In the genomic region with DNA sequence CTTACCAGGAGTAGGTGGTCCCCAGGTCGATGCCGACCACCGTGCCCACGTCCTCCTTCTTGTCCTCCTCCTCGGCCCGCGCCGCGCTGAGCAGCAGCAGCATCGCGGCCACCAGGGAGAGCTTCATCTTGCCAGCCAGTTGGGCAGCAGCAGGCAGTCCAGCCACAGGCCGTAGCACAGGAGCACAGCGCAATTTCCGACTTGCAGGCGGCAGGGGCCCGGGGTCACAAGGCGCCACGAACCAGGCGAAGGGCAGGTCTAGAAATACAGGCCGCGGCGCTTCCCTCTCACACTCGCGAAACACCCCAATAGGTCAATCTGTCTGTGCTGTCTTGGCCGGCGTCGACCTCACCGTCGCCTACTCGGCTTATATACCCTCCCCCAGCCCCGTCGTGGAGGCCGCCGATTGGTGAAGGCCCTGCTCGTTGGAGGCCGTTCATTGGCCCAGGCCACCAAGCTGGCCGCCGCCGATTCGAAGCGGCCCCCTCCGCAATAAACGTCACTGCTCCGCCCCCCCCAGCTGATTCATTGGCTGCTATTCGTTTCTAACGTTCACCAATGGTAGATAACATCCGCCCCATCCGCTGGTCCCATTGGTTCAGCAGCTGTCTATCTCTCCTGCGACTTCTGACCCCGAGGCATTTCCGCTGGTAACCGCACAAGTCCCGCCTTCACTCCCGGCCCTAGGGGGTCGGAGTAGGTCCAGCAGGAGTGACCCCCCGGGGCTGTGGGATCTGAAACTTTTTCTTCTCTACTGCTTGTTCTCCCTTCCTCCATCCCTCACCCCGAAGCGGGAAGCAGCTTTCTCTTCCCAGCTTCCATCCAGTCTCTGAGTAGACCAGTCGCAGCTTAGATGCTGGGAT, we compare ENCODE assay signal across 8 cellular contexts. TPM values are rescaled to one million over a fixed set of nuclear protein-coding genes. Genes with fewer than 3 reads are reported as not detected.
DNase-seq lines count a peak whose midpoint lies in the region; ATAC-seq lines count a peak whose summit lies in the region.

Gene HSPA5, minus strand, starts transcription at position 344 of the 863 bp plus-strand sequence. Its CDS starts 217 bp downstream, at position 127.

- H3K27me3 Mint-ChIP-seq in activated CD8-positive, alpha-beta memory T cell treated with anti-CD3 and anti-CD28 coated beads, Interleukin-2, amount 10 ng/mL, durations not matched to agents 7 days and 5 days: no peaks in the 10 kb centered on the region

- peak within 1 kb of the TSS; percentile 93 to 96 for H3K18ac ChIP-seq in mesenchymal stem cell (ENCODE audit: low read depth in 1 of 2, low read length in 2 of 2)

- H2BK12ac ChIP-seq in mesenchymal stem cell (ENCODE audit: low read length in 2 of 2): peak within 1 kb of the TSS; percentile 7 to 67

- H3K4ac ChIP-seq in mesenchymal stem cell (ENCODE audit: low read depth in 1 of 2, low read length in 2 of 2): peak within 1 kb of the TSS; percentile 93 to 97

- H3K4me1 ChIP-seq in NT2/D1 (ENCODE audit: insufficient read depth, insufficient read length): no peaks in the 10 kb centered on the region
- peaks cover 5% of the 10 kb centered on the region for H3K4me1 ChIP-seq in endocrine pancreas (ENCODE audit: control insufficient read depth, insufficient read depth, low read length)
- H3K4me1 ChIP-seq in mesenchymal stem cell (ENCODE audit: control insufficient read depth, insufficient read depth, low read depth, low read length): peaks cover 5% of the 10 kb centered on the region

- under 1% methylated on average over 59 of the region's 59 CpGs for WGBS in mesenchymal stem cell

- peak within 1 kb of the TSS in 1 of 2 experiments; percentile 94 for H3K14ac ChIP-seq in mesenchymal stem cell (ENCODE audit: low read length in 2 of 2)

- peak; percentile 84 for ATAC-seq in GM21381 (IDR thresholded peaks at IDR 0.05; ENCODE audit: unreplicated experiment)
- ATAC-seq in activated CD8-positive, alpha-beta memory T cell treated with anti-CD3 and anti-CD28 coated beads, Interleukin-2, amount 10 ng/mL, durations not matched to agents 7 days and 5 days: peak; percentile 89

- no peaks in the 10 kb centered on the region for H3K79me1 ChIP-seq in mesenchymal stem cell (replicated peaks; ENCODE audit: low read length, poor library complexity, severe bottlenecking)

- H3K9ac ChIP-seq in NT2/D1 (ENCODE audit: insufficient read length, low read depth) (peak within 1 kb of the TSS; percentile 98), endocrine pancreas (ENCODE audit: control insufficient read depth, insufficient read depth, low read length) (peak within 1 kb of the TSS; percentile 100), mesenchymal stem cell (ENCODE audit: low read length) (peak within 1 kb of the TSS; percentile 99)

- DNase-seq in Caki2 (ENCODE audit: low read depth) (peak; percentile 99), HUDEP-2 (lab: John Stamatoyannopoulos, UW; ENCODE audit: unreplicated experiment in 76 of 76) (peak; percentile 67 to 99 (median 98)), NT2/D1 (ENCODE audit: low read depth, low spot score) (peak; percentile 99), mesenchymal stem cell (peak; percentile 100)
- DNase-seq in activated CD8-positive, alpha-beta memory T cell treated with anti-CD3 and anti-CD28 coated beads, Interleukin-2, amount 10 ng/mL, durations not matched to agents 7 days and 5 days: peak; percentile 100
- DNase-seq in stimulated activated CD8-positive, alpha-beta memory T cell treated with anti-CD3 and anti-CD28 coated beads, Interleukin-12 subunit alpha, Interleukin-12 subunit beta, amount 100 ng/mL, for 4 hours (ENCODE audit: low read depth): peak; percentile 99

- H4K91ac ChIP-seq in mesenchymal stem cell (ENCODE audit: low read length): peak within 1 kb of the TSS; percentile 91

- no peaks in the 10 kb centered on the region for H3K9me3 ChIP-seq in NT2/D1 (ENCODE audit: insufficient read depth, low read length)
- no peaks in the 10 kb centered on the region for H3K9me3 ChIP-seq in endocrine pancreas (ENCODE audit: control insufficient read depth, low read length)
- H3K9me3 ChIP-seq in mesenchymal stem cell (ENCODE audit: control insufficient read depth, low read length): no peaks in the 10 kb centered on the region

- H4K8ac ChIP-seq in mesenchymal stem cell (ENCODE audit: low read length): peak within 1 kb of the TSS; percentile 99

- H3K4me3 Mint-ChIP-seq in activated CD8-positive, alpha-beta memory T cell treated with anti-CD3 and anti-CD28 coated beads, Interleukin-2, amount 10 ng/mL, durations not matched to agents 7 days and 5 days: peak within 1 kb of the TSS; percentile 94

- H3K4me3 ChIP-seq in NT2/D1 (ENCODE audit: insufficient read length, low read depth) (peak within 1 kb of the TSS; percentile 100), endocrine pancreas (ENCODE audit: control insufficient read depth, insufficient read depth, low read length) (peak within 1 kb of the TSS; percentile 100), mesenchymal stem cell (ENCODE audit: insufficient read depth in 1 of 2, low read depth in 1 of 2, low read length in 2 of 2) (peak within 1 kb of the TSS; percentile 95 to 100)

- no peaks in the 10 kb centered on the region for H3K9me3 Mint-ChIP-seq in activated CD8-positive, alpha-beta memory T cell treated with anti-CD3 and anti-CD28 coated beads, Interleukin-2, amount 10 ng/mL, durations not matched to agents 7 days and 5 days (ENCODE audit: low read depth)

- H2BK120ac ChIP-seq in mesenchymal stem cell (ENCODE audit: low read depth, low read length): peak within 1 kb of the TSS; percentile 80

- peaks cover 38% of the 10 kb centered on the region for H3K4me1 Mint-ChIP-seq in activated CD8-positive, alpha-beta memory T cell treated with anti-CD3 and anti-CD28 coated beads, Interleukin-2, amount 10 ng/mL, durations not matched to agents 7 days and 5 days

- peak within 1 kb of the TSS; percentile 90 for H3K27ac ChIP-seq in mesenchymal stem cell (ENCODE audit: low read length, poor library complexity, severe bottlenecking)

- H3K23ac ChIP-seq in mesenchymal stem cell (ENCODE audit: low read length in 2 of 2): peak within 1 kb of the TSS; percentile 83 to 99

- peak within 1 kb of the TSS; percentile 29 for H2BK15ac ChIP-seq in mesenchymal stem cell (ENCODE audit: low read depth, poor library complexity, severe bottlenecking)

- H3K36me3 ChIP-seq in NT2/D1 (ENCODE audit: insufficient read depth, insufficient read length, low read length): peaks cover 46% of the 10 kb centered on the region
- peaks cover 27% of the 10 kb centered on the region for H3K36me3 ChIP-seq in endocrine pancreas (ENCODE audit: control insufficient read depth, insufficient read depth, low read length)
- peaks cover 13 to 43% of the 10 kb centered on the region in 2 experiments for H3K36me3 ChIP-seq in mesenchymal stem cell (ENCODE audit: control insufficient read depth in 1 of 2, insufficient read depth in 2 of 2, low read depth in 1 of 2, low read length in 2 of 2)

- peak within 1 kb of the TSS; percentile 78 for H2AK5ac ChIP-seq in mesenchymal stem cell (ENCODE audit: low read length, severe bottlenecking)

- peak within 1 kb of the TSS; percentile 82 for H2BK5ac ChIP-seq in mesenchymal stem cell (ENCODE audit: low read depth, low read length, poor library complexity, severe bottlenecking)

- peak within 1 kb of the TSS; percentile 99 for H3K27ac Mint-ChIP-seq in activated CD8-positive, alpha-beta memory T cell treated with anti-CD3 and anti-CD28 coated beads, Interleukin-2, amount 10 ng/mL, durations not matched to agents 7 days and 5 days

- in situ Hi-C loops in Caki2 (cut with HindIII; ENCODE audit: low pct_unique_long_range_greater_than_20kb, low sequenced_read_pairs): no loop called here

- CTCF ChIA-PET in activated CD8-positive, alpha-beta memory T cell treated with anti-CD3 and anti-CD28 coated beads, Interleukin-2, amount 10 ng/mL, durations not matched to agents 7 days and 5 days (lab: Charles Lee): interaction anchor here (1.3 to 4.4 kb wide), 6 partner anchors 10 to 470 kb away, joined by 3 to 29 read pairs (median 8); partner anchors contain the start of genes GAPVD1, NR6A1 and RABEPK

- H2AFZ ChIP-seq in mesenchymal stem cell (ENCODE audit: low read depth, low read length): peak within 1 kb of the TSS; percentile 68

- H3K27me3 ChIP-seq in NT2/D1 (ENCODE audit: insufficient read depth, insufficient read length) (no peaks in the 10 kb centered on the region), endocrine pancreas (ENCODE audit: control insufficient read depth, insufficient read depth, low read length) (no peaks in the 10 kb centered on the region), mesenchymal stem cell (ENCODE audit: control insufficient read depth in 1 of 2, insufficient read depth in 1 of 2, low read length in 2 of 2) (no peaks in the 10 kb centered on the region)

- H3K4me2 ChIP-seq in mesenchymal stem cell (ENCODE audit: low read length, poor library complexity, severe bottlenecking): peak within 1 kb of the TSS; percentile 52

- peaks cover 45% of the 10 kb centered on the region for H3K36me3 Mint-ChIP-seq in activated CD8-positive, alpha-beta memory T cell treated with anti-CD3 and anti-CD28 coated beads, Interleukin-2, amount 10 ng/mL, durations not matched to agents 7 days and 5 days

RNA-seq across cellular contexts. Expression of gene HSPA5, which starts in this region (rescaled TPM):
- 59.3 and 66.5 TPM in 2 replicates for total RNA-seq in Caki2 (2014; rRNA removed; shearing (Covaris generic); ENCODE audit: low replicate concordance)
- 100 to 1,000 TPM; 116 to 185 TPM for total RNA-seq in activated CD8-positive, alpha-beta memory T cell treated with anti-CD3 and anti-CD28 coated beads, Interleukin-2, amount 10 ng/mL, durations not matched to agents 7 days and 5 days
- 408 TPM for polyA plus RNA-seq in mesenchymal stem cell (2013, experiment 1 of 2)
- 401 TPM for polyA plus RNA-seq in mesenchymal stem cell (2013, experiment 2 of 2)

Comparison
In these comparisons a context has a peak if more than half of its experiments do, and no peak if none do; other contexts are left out.
1. Peak in every context shown above with its lines: DNase-seq, ATAC-seq, H3K4me3 ChIP-seq and H3K27ac ChIP-seq.